Comparison of ENCODE assay signal across 18 cellular contexts in the genomic region with DNA sequence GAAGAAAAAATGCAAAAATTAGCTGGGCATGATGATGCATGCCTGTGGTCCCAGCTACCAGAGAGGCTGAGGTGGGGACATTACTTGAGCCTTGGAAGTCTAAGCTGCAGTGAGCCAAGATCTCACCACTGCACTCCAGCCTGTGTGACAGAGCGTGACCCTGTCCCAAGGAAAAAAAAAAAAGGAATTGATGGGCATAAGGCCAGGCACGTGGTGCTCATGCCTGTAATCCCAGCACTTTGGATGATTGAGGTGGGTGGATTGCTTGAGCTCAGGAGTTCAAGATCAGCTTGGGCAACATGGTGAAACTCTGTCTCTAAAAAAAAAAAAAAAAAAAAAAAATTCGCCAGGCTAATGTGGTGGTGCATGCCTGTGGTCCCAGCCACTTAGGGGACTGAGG.
"Had no signal": no experiment of that assay in that cellular context is flagged by ENCODE, and none has a peak within 500 bp of the region (broad histone marks: within the 10 kb centered on the region; RNA-seq: fewer than 3 reads in every experiment).

No MANE protein-coding gene starts in this region.

- ATAC-seq: lower lobe of right lung; psoas muscle; right lobe of liver; stimulated activated naive CD8-positive, alpha-beta T cell treated with anti-CD3 and anti-CD28 coated beads, Interleukin-15, amount 100 ng/mL, for 72 hours; T-helper 17 cell had no signal

- H3K36me3 ChIP-seq: lower lobe of right lung, right lobe of liver, spleen had no signal

- H3K4me3 ChIP-seq: lower lobe of right lung, psoas muscle, right lobe of liver, spleen, testis had no signal

- H3K4me1 ChIP-seq: lower lobe of right lung, psoas muscle, right lobe of liver, spleen, testis had no signal

- H3K4me3 Mint-ChIP-seq: activated T-helper 1 cell treated with anti-CD3 and anti-CD28 coated beads, Interleukin-12 subunit alpha, Interleukin-12 subunit beta, Interleukin-2, Interleukin-4 antibody, amounts not matched to agents 30 ng/mL and 10 ng/mL and 1 ng/mL, durations not matched to agents 14 hours and 24 hours and 36 hours; stimulated activated naive CD8-positive, alpha-beta T cell treated with anti-CD3 and anti-CD28 coated beads, Interleukin-15, amount 100 ng/mL, for 72 hours had no signal

- H3K9me3 ChIP-seq: lower lobe of right lung, psoas muscle, right lobe of liver, spleen, testis had no signal

- H3K27ac ChIP-seq: epithelial cell of prostate, lower lobe of right lung, psoas muscle, right lobe of liver, spleen, testis had no signal

- H3K27ac Mint-ChIP-seq: activated T-helper 1 cell treated with anti-CD3 and anti-CD28 coated beads, Interleukin-12 subunit alpha, Interleukin-12 subunit beta, Interleukin-2, Interleukin-4 antibody, amounts not matched to agents 30 ng/mL and 10 ng/mL and 1 ng/mL, durations not matched to agents 14 hours and 24 hours and 36 hours; T-helper 17 cell had no signal

- H3K9me3 Mint-ChIP-seq: activated T-helper 1 cell treated with anti-CD3 and anti-CD28 coated beads, Interleukin-12 subunit alpha, Interleukin-12 subunit beta, Interleukin-2, Interleukin-4 antibody, amounts not matched to agents 30 ng/mL and 10 ng/mL and 1 ng/mL, durations not matched to agents 14 hours and 24 hours and 36 hours; nephron progenitor cell; stimulated activated naive CD8-positive, alpha-beta T cell treated with anti-CD3 and anti-CD28 coated beads, Interleukin-15, amount 100 ng/mL, for 72 hours had no signal

- H3K4me1 Mint-ChIP-seq: stimulated activated naive CD8-positive, alpha-beta T cell treated with anti-CD3 and anti-CD28 coated beads, Interleukin-15, amount 100 ng/mL, for 72 hours; T-helper 17 cell had no signal

- H3K27me3 Mint-ChIP-seq: stimulated activated naive CD8-positive, alpha-beta T cell treated with anti-CD3 and anti-CD28 coated beads, Interleukin-15, amount 100 ng/mL, for 72 hours had no signal

- DNase-seq: activated CD4-positive, alpha-beta T cell treated with anti-CD3 and anti-CD28 coated beads, Interleukin-2, amount 50 U/mL, for 1 hour; activated CD8-positive, alpha-beta memory T cell treated with anti-CD3 and anti-CD28 coated beads for 24 hours; activated naive CD4-positive, alpha-beta T cell; anterior cingulate cortex; dermis blood vessel endothelial cell; foreskin melanocyte; head of caudate nucleus; left cardiac atrium; lower lobe of right lung; nephron progenitor cell; psoas muscle; right lobe of liver; spleen; stimulated activated naive CD8-positive, alpha-beta T cell treated with anti-CD3 and anti-CD28 coated beads, Interleukin-15, amount 100 ng/mL, for 72 hours; T-helper 17 cell; testis had no signal

- H3K27me3 ChIP-seq: right lobe of liver, testis had no signal
